ENCODE assay signal across 8 cellular contexts in genomic region chr2:157261199-157261782, GRCh38. TPM values are rescaled to one million over a fixed set of nuclear protein-coding genes. Genes with fewer than 3 reads are reported as not detected.
DNase-seq lines count a peak whose midpoint lies in the region; ATAC-seq, FAIRE-seq and TF ChIP-seq lines count a peak whose summit lies in the region.

No MANE protein-coding gene starts in this region.

- peak; percentile 53 for DNase-seq in ELR (ENCODE audit: low read depth)
- peak; percentile 86 for DNase-seq in PC-3
- peak; percentile 82 for DNase-seq in astrocyte (ENCODE audit: low read depth)
- DNase-seq in kidney = no peak

- H3K4me1 ChIP-seq in PC-3 (ENCODE audit: insufficient read depth, low read length) (peaks cover 23% of the 10 kb centered on the region), astrocyte (ENCODE audit: insufficient read depth, low read length) (peaks cover 37% of the 10 kb centered on the region), mesodermal cell (ENCODE audit: control insufficient read depth, insufficient read depth, low read length, poor library complexity, severe bottlenecking) (peaks cover 14% of the 10 kb centered on the region), kidney (ENCODE audit: control insufficient read depth in 1 of 2, insufficient read depth in 1 of 2, low read depth in 1 of 2, low read length in 2 of 2) (peaks cover 6 to 7% of the 10 kb centered on the region in 2 donors)

- POLR2A ChIA-PET in PC-3 (lab: Charles Lee; ENCODE audit: unreplicated experiment) = no interaction called here

- CTCF ChIA-PET in PC-3 (lab: Charles Lee) = interaction anchor here (0.5 to 0.7 kb wide), 3 partner anchors 66 to 671 kb away, joined by 3 to 10 read pairs (median 5); no protein-coding TSS in a partner anchor

- H3K27ac Mint-ChIP-seq in astrocyte (ENCODE audit: unreplicated experiment) = no peak overlapping the region

- H2AFZ ChIP-seq in PC-3 (ENCODE audit: low read length) = peak overlapping the region; percentile 69
- H2AFZ ChIP-seq in astrocyte (ENCODE audit: low read depth, low read length) = peak overlapping the region; percentile 19

- FAIRE-seq in astrocyte (lab: Jason Lieb, UNC) = no peak
- no peak for FAIRE-seq in kidney (lab: Jason Lieb, UNC)

- peaks cover 2% of the 10 kb centered on the region for H3K9me3 Mint-ChIP-seq in astrocyte (ENCODE audit: unreplicated experiment)

- no peaks in the 10 kb centered on the region for H3K27me3 Mint-ChIP-seq in astrocyte (ENCODE audit: low read depth, unreplicated experiment)

- peak overlapping the region; percentile 74 for H3K9ac ChIP-seq in PC-3 (ENCODE audit: low read length)
- peak overlapping the region; percentile 17 for H3K9ac ChIP-seq in astrocyte (ENCODE audit: low read length)
- H3K9ac ChIP-seq in kidney (ENCODE audit: low read length in 2 of 2) = no peak overlapping the region

- peak overlapping the region; percentile 68 for H3K4me2 ChIP-seq in PC-3 (ENCODE audit: low read length)
- H3K4me2 ChIP-seq in astrocyte (ENCODE audit: low read length) = peak overlapping the region; percentile 92

- H3K9me2 ChIP-seq in PC-3 (replicated peaks; ENCODE audit: low read length) = no peaks in the 10 kb centered on the region

- H3K4me1 Mint-ChIP-seq in astrocyte (ENCODE audit: low read depth, unreplicated experiment) = peaks cover 16% of the 10 kb centered on the region

- TF ChIP-seq CTCF in PC-3 (conservative IDR thresholded peaks at IDR 0.05; ENCODE audit: low read depth, low read length) = no peak
- no peak for TF ChIP-seq CTCF in astrocyte (IDR thresholded peaks at IDR 0.05; ENCODE audit: insufficient read depth, low read depth, low read length)
- no peak for TF ChIP-seq CTCF in kidney (IDR thresholded peaks at IDR 0.05; ENCODE audit: borderline replicate concordance, extremely low read depth, insufficient read depth)

- ATAC-seq in PC-3 (peak; percentile 92), HG02763 (IDR thresholded peaks at IDR 0.05; ENCODE audit: unreplicated experiment) (no peak), GM18502 (IDR thresholded peaks at IDR 0.05; ENCODE audit: poor library complexity, unreplicated experiment) (no peak), GM19463 (IDR thresholded peaks at IDR 0.05; ENCODE audit: unreplicated experiment) (no peak)

- H3K27ac ChIP-seq in PC-3 (ENCODE audit: low read length) = peak overlapping the region; percentile 97
- H3K27ac ChIP-seq in astrocyte (ENCODE audit: low read depth, low read length) = peak overlapping the region; percentile 38
- H3K27ac ChIP-seq in mesodermal cell (ENCODE audit: low read depth, low read length, severe bottlenecking) = peak overlapping the region; percentile 70
- H3K27ac ChIP-seq in kidney (ENCODE audit: low read depth in 2 of 2, low read length in 2 of 2) = no peak overlapping the region

- no peak overlapping the region for H3K4me3 Mint-ChIP-seq in astrocyte (ENCODE audit: unreplicated experiment)

- H3F3A ChIP-seq in PC-3 (ENCODE audit: low read length, unreplicated experiment) = no peaks in the 10 kb centered on the region

- H3K27me3 ChIP-seq in PC-3 (ENCODE audit: low read length) (no peaks in the 10 kb centered on the region), astrocyte (ENCODE audit: insufficient read depth, low read length) (no peaks in the 10 kb centered on the region)

- no peaks in the 10 kb centered on the region for H3K79me2 ChIP-seq in PC-3 (ENCODE audit: low read length)
- H3K79me2 ChIP-seq in astrocyte (ENCODE audit: insufficient read depth, low read length) = peaks cover 11% of the 10 kb centered on the region

- H3K36me3 ChIP-seq in PC-3 (ENCODE audit: low read depth, low read length) = no peaks in the 10 kb centered on the region
- no peaks in the 10 kb centered on the region for H3K36me3 ChIP-seq in astrocyte (ENCODE audit: insufficient read depth, low read length)
- no peaks in the 10 kb centered on the region for H3K36me3 ChIP-seq in mesodermal cell (ENCODE audit: control insufficient read depth, insufficient read depth, low read length)
- no peaks in the 10 kb centered on the region for H3K36me3 ChIP-seq in kidney (ENCODE audit: control insufficient read depth in 1 of 2, insufficient read depth in 2 of 2, low read length in 2 of 2)

- H3K9me3 ChIP-seq in PC-3 (ENCODE audit: low read length) = no peaks in the 10 kb centered on the region
- no peaks in the 10 kb centered on the region for H3K9me3 ChIP-seq in astrocyte (ENCODE audit: insufficient read depth, low read depth, low read length)
- H3K9me3 ChIP-seq in mesodermal cell (ENCODE audit: control insufficient read depth, low read length) = no peaks in the 10 kb centered on the region
- no peaks in the 10 kb centered on the region for H3K9me3 ChIP-seq in kidney (ENCODE audit: control insufficient read depth in 1 of 2, low read length in 2 of 2)

- no peaks in the 10 kb centered on the region for H3K36me3 Mint-ChIP-seq in astrocyte (ENCODE audit: low read depth, unreplicated experiment)

- BruUV-seq in PC-3 (replicated peaks; lab: Mats Ljungman, UMichigan) = no TSS peak

- no peaks in the 10 kb centered on the region for H4K20me1 ChIP-seq in PC-3 (ENCODE audit: low read length)
- H4K20me1 ChIP-seq in astrocyte (ENCODE audit: insufficient read depth, low read length) = no peaks in the 10 kb centered on the region

- H3K4me3 ChIP-seq in PC-3 (ENCODE audit: low read length) = peak overlapping the region; percentile 8; the same call in 1 of the 2 replicates
- peak overlapping the region; percentile 35 for H3K4me3 ChIP-seq in astrocyte (ENCODE audit: insufficient read depth, low read depth, low read length)
- no peak overlapping the region for H3K4me3 ChIP-seq in mesodermal cell (ENCODE audit: extremely low read depth, insufficient read depth, low read length, poor library complexity, severe bottlenecking)
- peak overlapping the region in 1 of 2 donors; percentile 31 for H3K4me3 ChIP-seq in kidney (ENCODE audit: low read length in 2 of 2)

- WGBS in mesodermal cell (ENCODE audit: insufficient coverage in 2 of 2), 2 experiments = 76 to 100% methylated on average over 2 to 4 of the region's 6 CpGs

- intact Hi-C loops in PC-3 (cut with micrococcal nuclease) = loop anchor here (1.0 kb wide), 1 partner anchor 15 kb away; no protein-coding TSS in a partner anchor
- intact Hi-C loops in kidney (cut with DNase I) = no loop called here

RNA-seq across cellular contexts. Expression of gene GALNT5, which starts 3.8 kb away (rescaled TPM):
- 0.04 TPM in 1 of 2 replicates, not detected in the other for total RNA-seq in PC-3 (2014; rRNA removed)
- 2.2 and 3.1 TPM in 2 replicates for total RNA-seq in astrocyte
- polyA plus RNA-seq in mesodermal cell (2013, experiment 1 of 2) = 0.96 TPM
- 0.61 TPM for polyA plus RNA-seq in mesodermal cell (2013, experiment 2 of 2)
- total RNA-seq in kidney = 0.47 TPM
- 0.06 TPM for polyA plus RNA-seq in kidney (ENCODE audit: insufficient read depth, low read depth, low replicate concordance)

Comparison
In these comparisons a context has a peak if more than half of its experiments do, and no peak if none do; other contexts are left out.
1. H3K27ac ChIP-seq: peak in PC-3 (single experiment), astrocyte (single experiment) and mesodermal cell (single experiment); none in kidney (0 of 2).
2. H3K9ac ChIP-seq: peak in PC-3 (single experiment) and astrocyte (single experiment); none in kidney (0 of 2).